In the genomic region with DNA sequence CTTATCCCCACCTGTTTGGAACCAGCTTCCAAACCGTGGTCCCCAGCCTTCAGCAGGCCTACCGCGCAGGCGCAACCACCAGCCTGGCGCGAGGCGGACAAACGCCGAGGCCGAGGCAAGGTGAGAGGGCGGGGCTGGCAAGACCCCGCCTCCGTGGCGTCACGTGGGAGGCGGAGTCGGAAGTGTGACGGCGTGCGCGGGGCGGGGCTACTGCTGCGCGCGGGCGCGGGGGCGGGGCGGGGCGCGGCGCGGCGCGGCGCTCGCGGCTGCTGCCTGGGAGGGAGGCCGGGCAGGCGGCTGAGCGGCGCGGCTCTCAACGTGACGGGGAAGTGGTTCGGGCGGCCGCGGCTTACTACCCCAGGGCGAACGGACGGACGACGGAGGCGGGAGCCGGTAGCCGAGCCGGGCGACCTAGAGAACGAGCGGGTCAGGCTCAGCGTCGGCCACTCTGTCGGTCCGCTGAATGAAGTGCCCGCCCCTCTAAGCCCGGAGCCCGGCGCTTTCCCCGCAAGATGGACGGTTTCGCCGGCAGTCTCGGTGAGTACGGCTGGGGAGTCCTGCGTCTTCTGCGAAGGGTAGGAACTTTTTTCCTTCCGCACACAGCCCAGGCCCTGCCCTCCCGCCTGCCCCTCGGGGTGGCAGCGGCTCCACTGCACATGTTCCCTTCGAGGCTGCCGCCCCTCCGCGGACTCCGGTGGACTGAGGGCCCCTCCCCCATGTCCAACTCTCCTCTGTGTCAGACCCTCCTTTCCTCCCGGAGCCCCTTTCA, we compare ENCODE assay signal across 8 cellular contexts. TPM values are rescaled to one million over a fixed set of nuclear protein-coding genes. Genes with fewer than 3 reads are reported as not detected.
DNase-seq lines count a peak whose midpoint lies in the region; ATAC-seq and TF ChIP-seq lines count a peak whose summit lies in the region.

TSS of gene EML4 (plus strand) at position 254 of the 769 bp plus-strand sequence. CDS start at position 513, 259 bp downstream.

- DNase-seq in AG09319 (ENCODE audit: extremely low read depth, low read depth), result peak; percentile 66
- peak; percentile 89 for DNase-seq in NCI-H460 (ENCODE audit: extremely low read depth, low read depth)
- peak; percentile 90 for DNase-seq in activated CD4-positive, alpha-beta T cell treated with anti-CD3 and anti-CD28 coated beads for 1 hour
- peak; percentile 47 to 60 for DNase-seq in cerebellar nuclear complex (lab: John Stamatoyannopoulos, UW)
- peak; percentile 21 for DNase-seq in kidney epithelial cell (ENCODE audit: low read depth)
- DNase-seq in stimulated activated CD4-positive, alpha-beta T cell treated with anti-CD3 and anti-CD28 coated beads, Interleukin-15, amount 100 ng/mL, for 24 hours, result peak; percentile 91

- TF ChIP-seq CTCF in AG09319 (IDR thresholded peaks at IDR 0.05; ENCODE audit: low read depth, low read length), result no peak
- TF ChIP-seq CTCF in kidney epithelial cell (IDR thresholded peaks at IDR 0.05; ENCODE audit: insufficient read depth, low read length, poor library complexity, severe bottlenecking), result no peak

- peak within 1 kb of the TSS; percentile 99 for H3K4me3 ChIP-seq in kidney epithelial cell (ENCODE audit: low read depth, low read length)

- ATAC-seq in GM19035 (IDR thresholded peaks at IDR 0.05; ENCODE audit: unreplicated experiment) (peak; percentile 84), HG03342 (IDR thresholded peaks at IDR 0.05; ENCODE audit: unreplicated experiment) (peak; percentile 82)

- H3K27me3 ChIP-seq in kidney epithelial cell (ENCODE audit: control insufficient read depth, insufficient read depth, low read length), result no peaks in the 10 kb centered on the region

- H3K36me3 ChIP-seq in kidney epithelial cell (ENCODE audit: control insufficient read depth, insufficient read depth, low read length), result no peaks in the 10 kb centered on the region

RNA-seq across cellular contexts. Expression of gene EML4, which starts in this region (rescaled TPM):
- total RNA-seq in NCI-H460 (2014; rRNA removed; shearing (Covaris generic)), result 36.0 and 36.3 TPM in 2 replicates
- polyA plus RNA-seq in NCI-H460 (2014; cell fraction: nucleus; rRNA removed), result 44.5 and 62.5 TPM in 2 replicates
- 28.1 and 33.8 TPM in 2 replicates for total RNA-seq in kidney epithelial cell

Comparison
In these comparisons a context has a peak if more than half of its experiments do, and no peak if none do; other contexts are left out.
1. Peak in every context shown above with its lines: DNase-seq, ATAC-seq and H3K4me3 ChIP-seq.
2. DNase-seq: peak in every context shown above with its lines; median percentile 91 in stimulated activated CD4-positive, alpha-beta T cell treated with anti-CD3 and anti-CD28 coated beads, Interleukin-15, amount 100 ng/mL, for 24 hours; 90 in activated CD4-positive, alpha-beta T cell treated with anti-CD3 and anti-CD28 coated beads for 1 hour; 89 in NCI-H460; 66 in AG09319; 54 in cerebellar nuclear complex; 21 in kidney epithelial cell.